Comparison of ENCODE assay signal across 8 cellular contexts in genomic region chr16:66408181-66409048, GRCh38. TPM values are rescaled to one million over a fixed set of nuclear protein-coding genes. Genes with fewer than 3 reads are reported as not detected.
A peak's percentile ranks its signal among the peaks of the same experiment; 100 is the strongest.
DNase-seq lines count a peak whose midpoint lies in the region; ATAC-seq, FAIRE-seq and TF ChIP-seq lines count a peak whose summit lies in the region.

No MANE protein-coding gene starts in this region.

- no peaks in the 10 kb centered on the region for H3K79me2 ChIP-seq in endothelial cell of umbilical vein (ENCODE audit: control insufficient read depth, insufficient read depth, low read length)

- peaks cover 4% of the 10 kb centered on the region for H3K36me3 Mint-ChIP-seq in T-helper 2 cell treated with Interferon-gamma antibody and Interleukin-4, amounts not matched to agents 5 μg/mL and 100 μg/mL, for 36 hours (ENCODE audit: low read depth)
- H3K36me3 Mint-ChIP-seq in nephron (ENCODE audit: low read depth): no peaks in the 10 kb centered on the region

- TF ChIP-seq CTCF in A673 (conservative IDR thresholded peaks at IDR 0.05; ENCODE audit: low read depth, low read length) (no peak), endothelial cell of umbilical vein (IDR thresholded peaks at IDR 0.05; ENCODE audit: extremely low read depth in 1 of 2, insufficient read depth in 1 of 2, low read depth in 1 of 2, low read length in 2 of 2) (no peak), nephron (IDR thresholded peaks at IDR 0.05; ENCODE audit: unreplicated experiment in 3 of 3) (no peak), stomach (IDR thresholded peaks at IDR 0.05) (no peak)

- intact Hi-C loops in A673 (cut with micrococcal nuclease; ENCODE audit: unreplicated experiment) (loop anchor here (5.0 to 10.0 kb wide), 2 partner anchors 319 to 456 kb away; no protein-coding TSS in a partner anchor), endothelial cell of umbilical vein (cut with micrococcal nuclease) (loop anchor here (1.0 to 5.0 kb wide), 5 partner anchors 51 to 334 kb away; no protein-coding TSS in a partner anchor), stomach (cut with DNase I; ENCODE audit: low total_unique reads) (loop anchor here (5.0 kb wide), 2 partner anchors 74 to 194 kb away; partner anchors contain the start of gene CMTM3)

- peak; percentile 47 for ATAC-seq in HG02885 (IDR thresholded peaks at IDR 0.05; ENCODE audit: poor library complexity, unreplicated experiment)

- H4K20me1 ChIP-seq in endothelial cell of umbilical vein (replicated peaks; ENCODE audit: control insufficient read depth, extremely low read depth, insufficient read depth, low read length): no peaks in the 10 kb centered on the region

- H3K4me1 ChIP-seq in A673 (ENCODE audit: insufficient read depth, low read length, poor library complexity, severe bottlenecking): peaks cover 15% of the 10 kb centered on the region
- H3K4me1 ChIP-seq in endothelial cell of umbilical vein (ENCODE audit: control insufficient read depth, extremely low read depth, insufficient read depth, low read length): peaks cover 34% of the 10 kb centered on the region
- H3K4me1 ChIP-seq in stomach: peaks cover 6 to 20% (median 9%) of the 10 kb centered on the region in 4 donors
- H3K4me1 ChIP-seq in HAP-1: peaks cover 3% of the 10 kb centered on the region

- peak; percentile 68 for DNase-seq in A673 (ENCODE audit: low spot score)
- DNase-seq in T-helper 2 cell treated with Interferon-gamma antibody and Interleukin-4, amounts not matched to agents 5 μg/mL and 100 μg/mL, for 36 hours (ENCODE audit: low spot score): peak; percentile 22
- DNase-seq in endothelial cell of umbilical vein (ENCODE audit: low read depth, low spot score): peak; percentile 86
- no peak for DNase-seq in NCI-H187 (lab: John Stamatoyannopoulos, UW)
- no peak for DNase-seq in stomach
- DNase-seq in HAP-1 (ENCODE audit: low spot score in 2 of 2): no peak

- H3K4me2 ChIP-seq in endothelial cell of umbilical vein (ENCODE audit: insufficient read depth, low read length): peak overlapping the region; percentile 54

- no peak overlapping the region for H2AFZ ChIP-seq in endothelial cell of umbilical vein (ENCODE audit: low read depth, low read length)

- peak overlapping the region; percentile 2 for H3K27ac ChIP-seq in A673 (ENCODE audit: low read depth, low read length, poor library complexity, severe bottlenecking)
- H3K27ac ChIP-seq in endothelial cell of umbilical vein (ENCODE audit: insufficient read depth, low read depth, low read length): peak overlapping the region; percentile 48
- peak overlapping the region in 2 of 5 donors; percentile 41 to 60 for H3K27ac ChIP-seq in stomach

- peak; percentile 90 for FAIRE-seq in endothelial cell of umbilical vein (lab: Jason Lieb, UNC)

- H3K9me3 ChIP-seq in A673 (ENCODE audit: low read depth, low read length, poor library complexity, severe bottlenecking) (no peaks in the 10 kb centered on the region), endothelial cell of umbilical vein (replicated peaks; ENCODE audit: control insufficient read depth, insufficient read depth, low read length) (no peaks in the 10 kb centered on the region), stomach (peaks cover 0 to 12% (median 11%) of the 10 kb centered on the region in 4 donors), HAP-1 (peaks cover 5% of the 10 kb centered on the region; the same call in 1 of the 2 replicates)

- H3K4me1 Mint-ChIP-seq in T-helper 2 cell treated with Interferon-gamma antibody and Interleukin-4, amounts not matched to agents 5 μg/mL and 100 μg/mL, for 36 hours (ENCODE audit: low read depth): peaks cover 19% of the 10 kb centered on the region
- H3K4me1 Mint-ChIP-seq in nephron: peaks cover 17% of the 10 kb centered on the region

- H3K4me3 ChIP-seq in A673 (ENCODE audit: low read depth, low read length, poor library complexity, severe bottlenecking) (no peak overlapping the region), endothelial cell of umbilical vein (replicated peaks in 1 of 3; ENCODE audit: insufficient read depth in 1 of 3, low read depth in 1 of 3, low read length in 3 of 3) (no peak overlapping the region), stomach (no peak overlapping the region), HAP-1 (no peak overlapping the region)

- TF ChIP-seq EP300 in stomach (IDR thresholded peaks at IDR 0.05): no peak

- peak; percentile 20 for TF ChIP-seq POLR2A in endothelial cell of umbilical vein (IDR thresholded peaks at IDR 0.05; ENCODE audit: low read depth, low read length)
- TF ChIP-seq POLR2A in stomach (IDR thresholded peaks at IDR 0.05): no peak

- POLR2A ChIA-PET in A673 (lab: Charles Lee; ENCODE audit: low non-redundant PET) (no interaction called here), endothelial cell of umbilical vein (lab: Charles Lee) (no interaction called here)

- 36 to 72% (median 46%) methylated on average over 5 of the region's 5 CpGs for WGBS in stomach, 5 donors

- peak overlapping the region; percentile 86 for H3K4me3 Mint-ChIP-seq in T-helper 2 cell treated with Interferon-gamma antibody and Interleukin-4, amounts not matched to agents 5 μg/mL and 100 μg/mL, for 36 hours
- H3K4me3 Mint-ChIP-seq in nephron: peak overlapping the region; percentile 42 to 62 (median 50)

- H3K9me3 Mint-ChIP-seq in T-helper 2 cell treated with Interferon-gamma antibody and Interleukin-4, amounts not matched to agents 5 μg/mL and 100 μg/mL, for 36 hours: peaks cover 14% of the 10 kb centered on the region
- H3K9me3 Mint-ChIP-seq in nephron: peaks cover 7% of the 10 kb centered on the region

- dilution Hi-C loops in endothelial cell of umbilical vein (cut with MboI; ENCODE audit: extremely low pct_ligation_motif_present, low sequenced_read_pairs): no loop called here

- no peaks in the 10 kb centered on the region for H3K36me3 ChIP-seq in A673 (ENCODE audit: insufficient read depth, low read length, poor library complexity, severe bottlenecking)
- H3K36me3 ChIP-seq in endothelial cell of umbilical vein (ENCODE audit: control insufficient read depth in 2 of 2, extremely low read depth in 1 of 2, insufficient read depth in 2 of 2, low read length in 2 of 2): peaks cover 11 to 21% of the 10 kb centered on the region in 2 experiments
- no peaks in the 10 kb centered on the region for H3K36me3 ChIP-seq in stomach
- no peaks in the 10 kb centered on the region for H3K36me3 ChIP-seq in HAP-1 (replicated peaks)

- CTCF ChIA-PET in A673 (lab: Charles Lee): interaction anchor here (0.7 to 0.9 kb wide), 2 partner anchors 465 to 520 kb away, joined by 3 read pairs; no protein-coding TSS in a partner anchor
- CTCF ChIA-PET in endothelial cell of umbilical vein (lab: Charles Lee): interaction anchor here (0.8 to 5.3 kb wide), 14 partner anchors 9 to 464 kb away, joined by 3 to 56 read pairs (median 4); no protein-coding TSS in a partner anchor

- H3K9me1 ChIP-seq in endothelial cell of umbilical vein (replicated peaks; ENCODE audit: control insufficient read depth, extremely low read depth, insufficient read depth, low read length): no peaks in the 10 kb centered on the region

- H3K27ac Mint-ChIP-seq in T-helper 2 cell treated with Interferon-gamma antibody and Interleukin-4, amounts not matched to agents 5 μg/mL and 100 μg/mL, for 36 hours: peak overlapping the region; percentile 82
- H3K27ac Mint-ChIP-seq in nephron: peak overlapping the region; percentile 71 to 90 (median 81)

- in situ Hi-C loops in HAP-1 (cut with MboI; ENCODE audit: low sequenced_read_pairs): loop anchor here (5.0 to 25.0 kb wide), 3 partner anchors 194 to 456 kb away; partner anchors contain the start of gene CMTM3

- H3K27me3 ChIP-seq in A673 (replicated peaks; ENCODE audit: insufficient read depth, low read depth, low read length, poor library complexity): no peaks in the 10 kb centered on the region
- H3K27me3 ChIP-seq in endothelial cell of umbilical vein (ENCODE audit: control insufficient read depth in 2 of 2, insufficient read depth in 2 of 2, low read length in 2 of 2): no peaks in the 10 kb centered on the region
- H3K27me3 ChIP-seq in stomach: peaks cover 0 to 42% (median 0%) of the 10 kb centered on the region in 3 donors
- H3K27me3 ChIP-seq in HAP-1 (ENCODE audit: low read depth): no peaks in the 10 kb centered on the region

- peak overlapping the region; percentile 43 for H3K9ac ChIP-seq in endothelial cell of umbilical vein (replicated peaks; ENCODE audit: extremely low read depth, insufficient read depth, low read length)

- H3K27me3 Mint-ChIP-seq in T-helper 2 cell treated with Interferon-gamma antibody and Interleukin-4, amounts not matched to agents 5 μg/mL and 100 μg/mL, for 36 hours (ENCODE audit: low read depth): peaks cover 16% of the 10 kb centered on the region
- H3K27me3 Mint-ChIP-seq in nephron (ENCODE audit: low read depth): peaks cover 32% of the 10 kb centered on the region

- BruUV-seq in A673 (replicated peaks; lab: Mats Ljungman, UMichigan) (no TSS peak), endothelial cell of umbilical vein (replicated peaks; lab: Mats Ljungman, UMichigan) (no TSS peak)

TF ChIP-seq in endothelial cell of umbilical vein, 7 proteins besides CTCF, POLR2A, EP300 and RAD21 (continues in another document):
- TF ChIP-seq POLR2AphosphoS5 (IDR thresholded peaks at IDR 0.05; ENCODE audit: insufficient read depth, low read depth, low read length) (peak; percentile 78), EZH2 (IDR thresholded peaks at IDR 0.05; ENCODE audit: borderline replicate concordance, low read depth, low read length, severe bottlenecking) (no peak)

RNA-seq across cellular contexts. Expression of gene BEAN1, which starts 18.7 kb away (rescaled TPM):
- total RNA-seq in A673 (2021) (not detected in 2 replicates), endothelial cell of umbilical vein (not detected in 2 replicates), stomach (under 1 TPM in 1 of 5 donors, not detected in 4; 0.55 TPM)
- polyA plus RNA-seq in endothelial cell of umbilical vein (not detected in 2 replicates), stomach (1 to 10 TPM in 1 of 3 donors, under 1 TPM in 1, not detected in 1; 0.40 to 3.7 TPM)
- polyA plus RNA-seq in endothelial cell of umbilical vein (2011; cell fraction: cytosol; rRNA removed): 0.03 TPM in 1 of 2 replicates, not detected in the other
- polyA plus RNA-seq in endothelial cell of umbilical vein (2011; cell fraction: nucleus; rRNA removed): not detected in 2 replicates
- polyA plus RNA-seq in endothelial cell of umbilical vein (2012): 0.21 TPM in 1 of 2 replicates, not detected in the other
- not detected in 2 replicates for polyA minus RNA-seq in endothelial cell of umbilical vein
- polyA minus RNA-seq in endothelial cell of umbilical vein (2011; cell fraction: cytosol; rRNA and poly(A)+ RNA removed): not detected
- not detected in 2 replicates for polyA minus RNA-seq in endothelial cell of umbilical vein (2011; cell fraction: nucleus; rRNA and poly(A)+ RNA removed)

RNA-seq across cellular contexts. Expression of gene CDH5, which starts 41.9 kb away (rescaled TPM):
- 0.09 and 0.26 TPM in 2 replicates for total RNA-seq in A673 (2021)
- total RNA-seq in endothelial cell of umbilical vein: 765 and 804 TPM in 2 replicates
- polyA plus RNA-seq in endothelial cell of umbilical vein: 815 and 836 TPM in 2 replicates
- 612 and 674 TPM in 2 replicates for polyA plus RNA-seq in endothelial cell of umbilical vein (2011; cell fraction: cytosol; rRNA removed)
- polyA plus RNA-seq in endothelial cell of umbilical vein (2011; cell fraction: nucleus; rRNA removed): 968 and 1,022 TPM in 2 replicates
- polyA plus RNA-seq in endothelial cell of umbilical vein (2012): 660 and 706 TPM in 2 replicates
- polyA minus RNA-seq in endothelial cell of umbilical vein: 1,106 and 1,227 TPM in 2 replicates
- 1.3 TPM for polyA minus RNA-seq in endothelial cell of umbilical vein (2011; cell fraction: cytosol; rRNA and poly(A)+ RNA removed)
- 678 and 739 TPM in 2 replicates for polyA minus RNA-seq in endothelial cell of umbilical vein (2011; cell fraction: nucleus; rRNA and poly(A)+ RNA removed)
- total RNA-seq in stomach: 10 to 100 TPM in 4 of 5 donors, 1 to 10 TPM in 1; 9.0 to 46.9 (median 26.3) TPM
- 1 to 10 TPM; 2.4 to 6.0 (median 4.0) TPM for polyA plus RNA-seq in stomach

Comparison
In these comparisons a context has a peak if more than half of its experiments do, and no peak if none do; other contexts are left out.
1. DNase-seq: peak in A673 (single experiment), T-helper 2 cell treated with Interferon-gamma antibody and Interleukin-4, amounts not matched to agents 5 μg/mL and 100 μg/mL, for 36 hours (single experiment) and endothelial cell of umbilical vein (single experiment); none in NCI-H187 (0 of 2), stomach (single experiment) and HAP-1 (0 of 2).
2. RNA of gene CDH5, which starts 41.9 kb away (total RNA-seq): 765 to 804 TPM in endothelial cell of umbilical vein; 9.0 to 46.9 TPM in stomach and 0.09 to 0.26 TPM in A673; every median in the first group is over 10 times any median in the second.